12 cellular contexts compared by ENCODE assay signal in the genomic region with DNA sequence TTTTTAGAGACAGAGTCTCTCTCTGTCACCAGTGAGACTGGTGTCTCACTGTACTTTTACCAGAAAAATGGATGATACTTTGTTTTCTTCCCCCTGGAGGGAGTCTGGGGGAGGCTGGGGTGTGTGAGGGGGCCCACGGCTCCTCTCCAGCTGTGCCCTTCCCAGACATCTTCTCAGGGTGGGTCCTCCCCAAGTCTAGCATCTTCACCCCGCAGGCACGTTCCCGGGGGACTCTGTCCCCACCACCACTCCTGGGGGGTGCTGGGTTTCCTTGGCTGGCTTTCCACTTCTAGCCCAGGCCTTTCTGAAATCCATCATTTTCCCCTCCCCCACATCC.
DNase-seq lines count a peak whose midpoint lies in the region; TF ChIP-seq lines count a peak whose summit lies in the region.
"Had no signal": no experiment of that assay in that cellular context is flagged by ENCODE, and none has a peak within 500 bp of the region (broad histone marks: within the 10 kb centered on the region; RNA-seq: fewer than 3 reads in every experiment).

No MANE protein-coding gene starts in this region.

- no CpG with 5 or more reads among the region's 4 CpGs for WGBS in H9 (ENCODE audit: extremely low coverage, insufficient read length, low lambda C conversion rate)
- WGBS in thyroid gland, 2 donors: 49 to 61% methylated on average over 4 of the region's 4 CpGs

- no peak overlapping the region for H3K9ac ChIP-seq in H9 (ENCODE audit: extremely low read depth, insufficient read length, low read length)
- peak overlapping the region; percentile 0 for H3K9ac ChIP-seq in adipocyte (ENCODE audit: low read length)
- peak overlapping the region; percentile 68; the same call in 1 of the 2 replicates for H3K9ac ChIP-seq in iPS-20b (ENCODE audit: low read depth, low read length)
- H3K9ac ChIP-seq in rectal smooth muscle tissue (ENCODE audit: low read length): no peak overlapping the region

- H2AFZ ChIP-seq in H9 (ENCODE audit: low read length): no peak overlapping the region

- H3K79me1 ChIP-seq in H9 (ENCODE audit: insufficient read depth, low read depth, low read length, poor library complexity, severe bottlenecking): no peaks in the 10 kb centered on the region

- peak overlapping the region; percentile 59 to 70; a peak in 4 of 5 replicates for H3K4me3 Mint-ChIP-seq in H9

- no peaks in the 10 kb centered on the region for H3K79me2 ChIP-seq in H9 (ENCODE audit: insufficient read depth, low read length)

- H4K8ac ChIP-seq in H9 (replicated peaks; ENCODE audit: insufficient read length, low read depth, low read length): no peak overlapping the region

- peaks cover 20 to 29% of the 10 kb centered on the region in 2 experiments for H3K4me1 Mint-ChIP-seq in H9

- H2BK20ac ChIP-seq in H9 (ENCODE audit: low read depth, low read length, poor library complexity, severe bottlenecking): no peak overlapping the region

- H3K9me3 Mint-ChIP-seq in H9: no peaks in the 10 kb centered on the region

- no peak overlapping the region; the same call in 1 of the 2 replicates for H3K4ac ChIP-seq in H9 (ENCODE audit: low read depth, low read length)

- H3K36me3 Mint-ChIP-seq in H9 (ENCODE audit: insufficient read depth in 1 of 3, low read depth in 3 of 3): no peaks in the 10 kb centered on the region; a peak in 1 of 7 replicates

- no peak overlapping the region for H2BK120ac ChIP-seq in H9 (ENCODE audit: low read depth, low read length, poor library complexity, severe bottlenecking)

- H3K27ac Mint-ChIP-seq in H9: peak overlapping the region; percentile 95 to 99 (median 98)

- H3K4me3 ChIP-seq in adipocyte (ENCODE audit: low read length) (no peak overlapping the region), iPS-20b (ENCODE audit: low read length) (peak overlapping the region; percentile 51; the same call in 1 of the 2 replicates), rectal smooth muscle tissue (ENCODE audit: low read length) (no peak overlapping the region), thyroid gland (replicated peaks in 1 of 3) (no peak overlapping the region)

- H3T11ph ChIP-seq in H9 (ENCODE audit: low read length): no peak overlapping the region

- H2BK12ac ChIP-seq in H9 (ENCODE audit: insufficient read length, low read depth, low read length): no peak overlapping the region

- H3K27me3 ChIP-seq in H9 (ENCODE audit: insufficient read depth, low read length) (no peaks in the 10 kb centered on the region), adipocyte (replicated peaks; ENCODE audit: control insufficient read depth, insufficient read depth, low read length) (no peaks in the 10 kb centered on the region), iPS-20b (ENCODE audit: insufficient read depth, low read length) (no peaks in the 10 kb centered on the region), rectal smooth muscle tissue (ENCODE audit: control insufficient read depth, insufficient read depth, low read length) (no peaks in the 10 kb centered on the region), thyroid gland (no peaks in the 10 kb centered on the region)

- TF ChIP-seq POLR2A in thyroid gland (IDR thresholded peaks at IDR 0.05): no peak

- H3K14ac ChIP-seq in H9 (ENCODE audit: insufficient read depth, low read length): no peak overlapping the region

- peaks cover 2% of the 10 kb centered on the region; the same call in 1 of the 2 replicates for H3K27me3 Mint-ChIP-seq in H9 (ENCODE audit: low read depth)

- no peak overlapping the region for H3K56ac ChIP-seq in H9 (ENCODE audit: insufficient read length, low read depth, low read length)

- H4K5ac ChIP-seq in H9 (ENCODE audit: insufficient read length, low read depth, low read length): no peak overlapping the region

- H3K9me3 ChIP-seq in H9 (ENCODE audit: control insufficient read depth, low read depth, low read length): no peaks in the 10 kb centered on the region
- no peaks in the 10 kb centered on the region for H3K9me3 ChIP-seq in adipocyte (ENCODE audit: control insufficient read depth, low read length)
- H3K9me3 ChIP-seq in iPS-20b (ENCODE audit: insufficient read depth, low read depth, low read length): no peaks in the 10 kb centered on the region
- H3K9me3 ChIP-seq in thyroid gland: no peaks in the 10 kb centered on the region

- H2BK5ac ChIP-seq in H9 (ENCODE audit: insufficient read length, low read length): no peak overlapping the region

- TF ChIP-seq CTCF in H9 (conservative IDR thresholded peaks at IDR 0.05) (no peak), thyroid gland (IDR thresholded peaks at IDR 0.05) (no peak)

- H2BK15ac ChIP-seq in H9 (ENCODE audit: low read depth, low read length): no peak overlapping the region

- peak overlapping the region; percentile 68 for H3K18ac ChIP-seq in H9 (ENCODE audit: insufficient read length, low read depth, low read length)

- no peak overlapping the region for H3K23ac ChIP-seq in H9 (ENCODE audit: insufficient read length, low read depth, low read length)

- DNase-seq in H9 (no peak), adipocyte (ENCODE audit: low read depth) (no peak), thyroid gland (no peak), HuH-7.5 (ENCODE audit: low spot score) (no peak), NCI-H146 (lab: John Stamatoyannopoulos, UW) (no peak)
- DNase-seq in activated naive CD4-positive, alpha-beta T cell treated with Interleukin-2 at 50 U/mL for 16 hours: no peak
- DNase-seq: activated CD4-positive, CD25-positive, alpha-beta regulatory T cell; activated T-cell treated with anti-CD3 and anti-CD28 coated beads for 4 hours; effector memory CD4-positive, alpha-beta T cell had no signal

- H3K4me2 ChIP-seq in H9 (ENCODE audit: insufficient read depth, insufficient read length, low read length): no peak overlapping the region

- intact Hi-C loops in thyroid gland (cut with DNase I): no loop called here

- H4K20me1 ChIP-seq in H9 (ENCODE audit: control insufficient read depth, insufficient read depth, insufficient read length): no peaks in the 10 kb centered on the region

- H2AK5ac ChIP-seq in H9 (ENCODE audit: insufficient read length, low read length): no peak overlapping the region

- no peak overlapping the region for H4K91ac ChIP-seq in H9 (ENCODE audit: insufficient read length, low read depth, low read length)

- H3K36me3 ChIP-seq in adipocyte (ENCODE audit: control insufficient read depth, insufficient read depth, low read length, severe bottlenecking) (no peaks in the 10 kb centered on the region), iPS-20b (ENCODE audit: insufficient read depth, low read depth, low read length) (no peaks in the 10 kb centered on the region), rectal smooth muscle tissue (ENCODE audit: control insufficient read depth, insufficient read depth, low read length) (peaks cover 3% of the 10 kb centered on the region), thyroid gland (no peaks in the 10 kb centered on the region)

- H3K23me2 ChIP-seq in H9 (ENCODE audit: insufficient read length, low read depth, low read length, poor library complexity, severe bottlenecking): no peaks in the 10 kb centered on the region

- H3K4me1 ChIP-seq in H9 (ENCODE audit: insufficient read depth, low read length) (peaks cover 7% of the 10 kb centered on the region; the same call in 1 of the 2 replicates), adipocyte (ENCODE audit: control insufficient read depth, insufficient read depth, low read length) (peaks cover 18% of the 10 kb centered on the region), iPS-20b (ENCODE audit: insufficient read depth, low read length) (peaks cover 15% of the 10 kb centered on the region), rectal smooth muscle tissue (ENCODE audit: control insufficient read depth, insufficient read depth, low read length) (peaks cover 13% of the 10 kb centered on the region), thyroid gland (peaks cover 6 to 11% of the 10 kb centered on the region in 2 donors)

- no peak overlapping the region for H3K27ac ChIP-seq in H9 (ENCODE audit: insufficient read length, low read depth, low read length)
- H3K27ac ChIP-seq in iPS-20b (ENCODE audit: low read length): peak overlapping the region; percentile 30
- peak overlapping the region; percentile 61 for H3K27ac ChIP-seq in rectal smooth muscle tissue (ENCODE audit: low read depth, low read length)
- peak overlapping the region in 1 of 3 donors; percentile 45 for H3K27ac ChIP-seq in thyroid gland
- H3K27ac ChIP-seq: C4-2B had no signal

Comparison
In these comparisons a context has a peak if more than half of its experiments do, and no peak if none do; other contexts are left out.
1. H3K9ac ChIP-seq: peak in adipocyte (single experiment) and iPS-20b (single experiment); none in H9 (single experiment) and rectal smooth muscle tissue (single experiment).